ENCODE assay signal across 5 cellular contexts in genomic region chr5:78075301-78075700, GRCh38.
"Had no signal": no experiment of that assay in that cellular context is flagged by ENCODE, and none has a peak within 500 bp of the region (broad histone marks: within the 10 kb centered on the region; RNA-seq: fewer than 3 reads in every experiment).

No MANE protein-coding gene starts in this region.

- ATAC-seq: GM23338, K562 had no signal

- H3K4me3 Mint-ChIP-seq: GM23338, H9 had no signal

- DNase-seq: H9, HCEC 1CT, IMR-90 had no signal

- H3K4me3 ChIP-seq: GM23338, K562 had no signal

- H3K27ac Mint-ChIP-seq: GM23338 had no signal

- H3K9me3 Mint-ChIP-seq: GM23338 had no signal

- H3K4me2 ChIP-seq: GM23338 had no signal

- H2AFZ ChIP-seq: GM23338 had no signal
